8 cellular contexts compared by ENCODE assay signal in the genomic region with DNA sequence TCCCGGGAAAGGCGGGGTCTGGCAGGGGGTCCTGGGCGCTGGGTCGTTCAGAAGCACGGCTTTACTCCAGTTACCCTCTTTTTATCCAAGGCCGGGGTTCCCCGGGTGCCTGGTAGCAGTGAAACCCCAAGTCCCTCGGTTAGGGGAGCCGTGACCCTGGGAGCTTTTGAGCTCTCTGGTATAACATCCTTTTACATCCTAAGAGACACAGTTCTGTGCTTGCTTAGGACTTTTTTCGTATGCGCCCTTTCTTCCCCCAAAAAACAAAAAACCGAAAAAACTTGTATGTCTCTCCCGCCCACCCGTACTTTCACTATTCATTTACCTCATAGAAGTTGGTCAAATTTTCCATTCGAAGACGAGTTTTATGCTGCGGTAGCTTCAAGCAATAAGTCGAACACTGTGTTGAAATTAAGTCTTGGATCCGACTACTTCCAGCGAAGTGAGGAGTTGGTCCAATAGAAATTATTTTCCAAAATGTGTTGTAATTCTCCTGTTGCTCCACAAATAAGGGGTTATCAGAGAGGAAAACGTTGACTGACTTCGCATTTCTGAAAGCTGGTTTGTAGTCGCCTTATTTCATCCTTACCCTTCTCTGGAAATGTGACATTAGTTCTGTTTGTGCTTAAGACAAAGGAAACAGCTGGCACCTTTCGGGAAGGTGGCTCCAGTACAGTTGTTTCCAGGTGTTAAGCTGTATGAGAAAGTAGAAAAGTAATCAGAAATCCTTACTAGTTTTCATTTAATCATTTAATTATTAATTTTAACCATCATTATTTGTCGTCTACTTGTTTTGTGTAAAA. TPM values are rescaled to one million over a fixed set of nuclear protein-coding genes. Genes with fewer than 3 reads are reported as not detected.
DNase-seq lines count a peak whose midpoint lies in the region; ATAC-seq and TF ChIP-seq lines count a peak whose summit lies in the region.

No MANE protein-coding gene starts in this region.

- H3K9me3 ChIP-seq in liver (ENCODE audit: control insufficient read depth in 4 of 4, low read length in 3 of 4): no peaks in the 10 kb centered on the region

- peaks cover 1 to 14% (median 4%) of the 10 kb centered on the region in 4 donors for H3K4me1 ChIP-seq in liver (ENCODE audit: control insufficient read depth in 4 of 4, insufficient read depth in 4 of 4, low read length in 3 of 4)

- H3K36me3 ChIP-seq in liver (ENCODE audit: control insufficient read depth in 4 of 4, insufficient read depth in 3 of 4, low read depth in 1 of 4, low read length in 3 of 4): no peaks in the 10 kb centered on the region

- peak overlapping the region; percentile 86 to 96 (median 89) for H3K4me3 ChIP-seq in liver (ENCODE audit: low read depth in 1 of 3, low read length in 3 of 3)

- TF ChIP-seq CTCF in GM20000 (IDR thresholded peaks at IDR 0.05; ENCODE audit: extremely low read depth, missing control alignments) (no peak), liver (IDR thresholded peaks at IDR 0.05; ENCODE audit: low read depth, low read length, missing input control) (no peak)

- no peaks in the 10 kb centered on the region for H3K27me3 Mint-ChIP-seq in T-cell

- DNase-seq in Caki2 (ENCODE audit: low read depth) (peak; percentile 31), GM20000 (ENCODE audit: low spot score) (peak; percentile 60), T-cell (peak in 24 of 34 experiments; percentile 6 to 50 (median 28)), cerebellum (ENCODE audit: low spot score) (peak; percentile 7), cerebellar nuclear complex (lab: John Stamatoyannopoulos, UW) (no peak)
- DNase-seq in stimulated activated CD8-positive, alpha-beta memory T cell treated with anti-CD3 and anti-CD28 coated beads, Interleukin-2, amount 100 ng/mL, for 48 hours (ENCODE audit: low read depth in 2 of 2): peak; percentile 18 to 28

- no peaks in the 10 kb centered on the region for H3K9me3 Mint-ChIP-seq in T-cell

- peak overlapping the region; percentile 93 to 97 for H3K27ac ChIP-seq in liver (ENCODE audit: low read depth in 1 of 2, low read length in 2 of 2)

- H3K4me3 Mint-ChIP-seq in T-cell: peak overlapping the region; percentile 82 to 89 (median 88)

- peaks cover 48 to 51% (median 49%) of the 10 kb centered on the region in 3 donors for H3K4me1 Mint-ChIP-seq in T-cell

- H3K9ac ChIP-seq in liver (ENCODE audit: low read depth in 1 of 2, low read length in 2 of 2): peak overlapping the region; percentile 57 to 64

- CTCF ChIA-PET in T-cell (lab: Charles Lee): interaction anchor here (0.6 to 2.3 kb wide), 13 partner anchors 9 to 1970 kb away, joined by 3 to 23 read pairs (median 4); no protein-coding TSS in a partner anchor

- under 1% methylated on average over 25 of the region's 25 CpGs for WGBS in liver

- ATAC-seq in HG03565 (IDR thresholded peaks at IDR 0.05; ENCODE audit: unreplicated experiment): peak; percentile 12
- ATAC-seq in T-cell (replicated peaks in 1 of 4): peak; percentile 14 to 37 (median 18)

- H3K36me3 Mint-ChIP-seq in T-cell: no peaks in the 10 kb centered on the region

- in situ Hi-C loops in Caki2 (cut with HindIII; ENCODE audit: low pct_unique_long_range_greater_than_20kb, low sequenced_read_pairs): no loop called here

- POLR2A ChIA-PET in T-cell (lab: Charles Lee): interaction anchor here in 1 of 2 donors (0.5 to 1.0 kb wide), 5 partner anchors 12 to 753 kb away, joined by 3 to 5 read pairs (median 3); no protein-coding TSS in a partner anchor

- peak overlapping the region; percentile 77 to 91 for H3K27ac Mint-ChIP-seq in T-cell

- H3K27me3 ChIP-seq in liver (ENCODE audit: control insufficient read depth in 4 of 4, insufficient read depth in 4 of 4, low read length in 3 of 4): no peaks in the 10 kb centered on the region

- TF ChIP-seq RAD21 in liver (IDR thresholded peaks at IDR 0.05): no peak

TF ChIP-seq in liver, 16 proteins besides CTCF, POLR2A, EP300 and RAD21:
- peak; percentile 10 for TF ChIP-seq MAX (IDR thresholded peaks at IDR 0.05)
- no peak for TF ChIP-seq GABPA (IDR thresholded peaks at IDR 0.05 in 1 of 2, conservative IDR thresholded peaks at IDR 0.05 in 1 of 2)
- no peak for TF ChIP-seq FOXA1 (IDR thresholded peaks at IDR 0.05)
- peak; percentile 42 for TF ChIP-seq TAF1 (conservative IDR thresholded peaks at IDR 0.05)
- TF ChIP-seq SP1 (IDR thresholded peaks at IDR 0.05): peak; percentile 31
- TF ChIP-seq YY1 (IDR thresholded peaks at IDR 0.05): peak; percentile 19
- TF ChIP-seq JUND (IDR thresholded peaks at IDR 0.05): peak; percentile 73 to 78
- TF ChIP-seq, protein P1, sequence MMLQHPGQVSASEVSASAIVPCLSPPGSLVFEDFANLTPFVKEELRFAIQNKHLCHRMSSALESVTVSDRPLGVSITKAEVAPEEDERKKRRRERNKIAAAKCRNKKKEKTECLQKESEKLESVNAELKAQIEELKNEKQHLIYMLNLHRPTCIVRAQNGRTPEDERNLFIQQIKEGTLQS (IDR thresholded peaks at IDR 0.05): peak; percentile 21
- no peak for TF ChIP-seq FOXA2 (IDR thresholded peaks at IDR 0.05)
- TF ChIP-seq NR2F2 (IDR thresholded peaks at IDR 0.05): no peak
- peak in 1 of 2 donors; percentile 56 for TF ChIP-seq EGR1 (IDR thresholded peaks at IDR 0.05; ENCODE audit: low read depth in 2 of 2)
- no peak for TF ChIP-seq HNF4G (IDR thresholded peaks at IDR 0.05)
- TF ChIP-seq, protein P2, sequence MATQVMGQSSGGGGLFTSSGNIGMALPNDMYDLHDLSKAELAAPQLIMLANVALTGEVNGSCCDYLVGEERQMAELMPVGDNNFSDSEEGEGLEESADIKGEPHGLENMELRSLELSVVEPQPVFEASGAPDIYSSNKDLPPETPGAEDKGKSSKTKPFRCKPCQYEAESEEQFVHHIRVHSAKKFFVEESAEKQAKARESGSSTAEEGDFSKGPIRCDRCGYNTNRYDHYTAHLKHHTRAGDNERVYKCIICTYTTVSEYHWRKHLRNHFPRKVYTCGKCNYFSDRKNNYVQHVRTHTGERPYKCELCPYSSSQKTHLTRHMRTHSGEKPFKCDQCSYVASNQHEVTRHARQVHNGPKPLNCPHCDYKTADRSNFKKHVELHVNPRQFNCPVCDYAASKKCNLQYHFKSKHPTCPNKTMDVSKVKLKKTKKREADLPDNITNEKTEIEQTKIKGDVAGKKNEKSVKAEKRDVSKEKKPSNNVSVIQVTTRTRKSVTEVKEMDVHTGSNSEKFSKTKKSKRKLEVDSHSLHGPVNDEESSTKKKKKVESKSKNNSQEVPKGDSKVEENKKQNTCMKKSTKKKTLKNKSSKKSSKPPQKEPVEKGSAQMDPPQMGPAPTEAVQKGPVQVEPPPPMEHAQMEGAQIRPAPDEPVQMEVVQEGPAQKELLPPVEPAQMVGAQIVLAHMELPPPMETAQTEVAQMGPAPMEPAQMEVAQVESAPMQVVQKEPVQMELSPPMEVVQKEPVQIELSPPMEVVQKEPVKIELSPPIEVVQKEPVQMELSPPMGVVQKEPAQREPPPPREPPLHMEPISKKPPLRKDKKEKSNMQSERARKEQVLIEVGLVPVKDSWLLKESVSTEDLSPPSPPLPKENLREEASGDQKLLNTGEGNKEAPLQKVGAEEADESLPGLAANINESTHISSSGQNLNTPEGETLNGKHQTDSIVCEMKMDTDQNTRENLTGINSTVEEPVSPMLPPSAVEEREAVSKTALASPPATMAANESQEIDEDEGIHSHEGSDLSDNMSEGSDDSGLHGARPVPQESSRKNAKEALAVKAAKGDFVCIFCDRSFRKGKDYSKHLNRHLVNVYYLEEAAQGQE (IDR thresholded peaks at IDR 0.05): peak; percentile 22
- TF ChIP-seq HNF4A (conservative IDR thresholded peaks at IDR 0.05): peak; percentile 22 to 25
- TF ChIP-seq ZBTB33 (IDR thresholded peaks at IDR 0.05): no peak
- TF ChIP-seq RXRA (IDR thresholded peaks at IDR 0.05): peak in 1 of 2 donors; percentile 21

RNA-seq across cellular contexts. Expression of gene MAN1A1, which starts 0.8 kb away (rescaled TPM):
- 0.70 and 1.2 TPM in 2 replicates for total RNA-seq in Caki2 (2014; rRNA removed; shearing (Covaris generic); ENCODE audit: low replicate concordance)
- total RNA-seq in T-cell: 10 to 100 TPM in 3 of 5 donors, 1 to 10 TPM in 2; 9.4 to 13.6 (median 12.3) TPM
- total RNA-seq in cerebellum: 31.1 TPM
- 100 to 1,000 TPM; 201 to 209 TPM for total RNA-seq in liver
- 10 to 100 TPM; 68.2 to 95.5 TPM for polyA plus RNA-seq in liver

Comparison
In these comparisons a context has a peak if more than half of its experiments do, and no peak if none do; other contexts are left out.
1. DNase-seq: peak in Caki2 (single experiment), GM20000 (single experiment), T-cell (24 of 34), cerebellum (single experiment) and stimulated activated CD8-positive, alpha-beta memory T cell treated with anti-CD3 and anti-CD28 coated beads, Interleukin-2, amount 100 ng/mL, for 48 hours (2 of 2); none in cerebellar nuclear complex (0 of 2).